23 cellular contexts compared by ENCODE assay signal in genomic region chr15:76916369-76916768, GRCh38.
"Had no signal": no experiment of that assay in that cellular context is flagged by ENCODE, and none has a peak within 500 bp of the region (broad histone marks: within the 10 kb centered on the region; RNA-seq: fewer than 3 reads in every experiment).

No MANE protein-coding gene starts in this region.

- H3K4me3 ChIP-seq: colonic mucosa, esophagus squamous epithelium, heart right ventricle, lower lobe of right lung, psoas muscle, sigmoid colon, stomach, tibial artery had no signal

- H3K36me3 Mint-ChIP-seq: immature natural killer cell; memory B cell; natural killer cell; stimulated activated effector memory CD8-positive, alpha-beta T cell treated with anti-CD3 and anti-CD28 coated beads, Interleukin-12 subunit alpha, Interleukin-12 subunit beta, amount 100 ng/mL, for 72 hours; type B pancreatic cell had no signal

- H3K27ac ChIP-seq: colonic mucosa, esophagus squamous epithelium, heart right ventricle, lower lobe of right lung, psoas muscle, sigmoid colon, stomach, tibial artery had no signal

- H3K9me3 ChIP-seq: colonic mucosa, esophagus squamous epithelium, heart right ventricle, lower lobe of right lung, psoas muscle, sigmoid colon, stomach, tibial artery had no signal

- H3K27ac Mint-ChIP-seq: dendritic cell treated with granulocyte-macrophage colony-stimulating factor and Interleukin-4, amounts not matched to agents 40 ng/mL and 50 ng/mL, for 4 days; immature natural killer cell; memory B cell; natural killer cell; stimulated activated effector memory CD8-positive, alpha-beta T cell treated with anti-CD3 and anti-CD28 coated beads, Interleukin-12 subunit alpha, Interleukin-12 subunit beta, amount 100 ng/mL, for 72 hours; type B pancreatic cell had no signal

- ATAC-seq: left ventricle myocardium superior; lower lobe of right lung; natural killer cell; psoas muscle; right cardiac atrium; stimulated activated effector memory CD8-positive, alpha-beta T cell treated with anti-CD3 and anti-CD28 coated beads, Interleukin-12 subunit alpha, Interleukin-12 subunit beta, amount 100 ng/mL, for 72 hours had no signal

- H3K9me3 Mint-ChIP-seq: dendritic cell treated with granulocyte-macrophage colony-stimulating factor and Interleukin-4, amounts not matched to agents 40 ng/mL and 50 ng/mL, for 4 days; immature natural killer cell; memory B cell; natural killer cell; stimulated activated effector memory CD8-positive, alpha-beta T cell treated with anti-CD3 and anti-CD28 coated beads, Interleukin-12 subunit alpha, Interleukin-12 subunit beta, amount 100 ng/mL, for 72 hours; type B pancreatic cell had no signal

- H3K27me3 ChIP-seq: colonic mucosa, sigmoid colon had no signal

- DNase-seq: colonic mucosa; effector memory CD4-positive, alpha-beta T cell; esophagus squamous epithelium; foreskin melanocyte; glutamatergic neuron; heart right ventricle; hippocampal formation; immature natural killer cell; left ventricle myocardium superior; lower lobe of right lung; natural killer cell; psoas muscle; right cardiac atrium; sigmoid colon; stimulated activated CD4-positive, alpha-beta T cell treated with anti-CD3 and anti-CD28 coated beads, Interleukin-2, amount 100 ng/mL, for 24 hours; stimulated activated CD4-positive, alpha-beta T cell treated with anti-CD3 and anti-CD28 coated beads, Interleukin-4, amount 100 ng/mL, for 24 hours; stimulated activated naive CD4-positive, alpha-beta T cell treated with Interleukin-2 at 50 U/mL for 16 hours; stomach; tibial artery had no signal

- H3K4me3 Mint-ChIP-seq: dendritic cell treated with granulocyte-macrophage colony-stimulating factor and Interleukin-4, amounts not matched to agents 40 ng/mL and 50 ng/mL, for 4 days; immature natural killer cell; memory B cell; natural killer cell; stimulated activated effector memory CD8-positive, alpha-beta T cell treated with anti-CD3 and anti-CD28 coated beads, Interleukin-12 subunit alpha, Interleukin-12 subunit beta, amount 100 ng/mL, for 72 hours; type B pancreatic cell had no signal

- H3K36me3 ChIP-seq: colonic mucosa, esophagus squamous epithelium, heart right ventricle, lower lobe of right lung, sigmoid colon, stomach, tibial artery had no signal

- H3K4me1 Mint-ChIP-seq: immature natural killer cell; memory B cell; natural killer cell; stimulated activated effector memory CD8-positive, alpha-beta T cell treated with anti-CD3 and anti-CD28 coated beads, Interleukin-12 subunit alpha, Interleukin-12 subunit beta, amount 100 ng/mL, for 72 hours had no signal

- H3K4me1 ChIP-seq: colonic mucosa, heart right ventricle, lower lobe of right lung, psoas muscle, sigmoid colon, stomach, tibial artery had no signal
